4 cellular contexts compared by ENCODE assay signal in genomic region chr22:22221043-22221442, GRCh38. TPM values are rescaled to one million over a fixed set of nuclear protein-coding genes. Genes with fewer than 3 reads are reported as not detected.
"Had no signal": no experiment of that assay in that cellular context is flagged by ENCODE, and none has a peak within 500 bp of the region (broad histone marks: within the 10 kb centered on the region; RNA-seq: fewer than 3 reads in every experiment).

No MANE protein-coding gene starts in this region.

RNA-seq across cellular contexts. Expression of gene VPREB1, which starts 23.5 kb away (rescaled TPM):
- total RNA-seq: LHCN-M2, M059J, MCF 10A, NCI-H460 had no signal
